In the genomic region with DNA sequence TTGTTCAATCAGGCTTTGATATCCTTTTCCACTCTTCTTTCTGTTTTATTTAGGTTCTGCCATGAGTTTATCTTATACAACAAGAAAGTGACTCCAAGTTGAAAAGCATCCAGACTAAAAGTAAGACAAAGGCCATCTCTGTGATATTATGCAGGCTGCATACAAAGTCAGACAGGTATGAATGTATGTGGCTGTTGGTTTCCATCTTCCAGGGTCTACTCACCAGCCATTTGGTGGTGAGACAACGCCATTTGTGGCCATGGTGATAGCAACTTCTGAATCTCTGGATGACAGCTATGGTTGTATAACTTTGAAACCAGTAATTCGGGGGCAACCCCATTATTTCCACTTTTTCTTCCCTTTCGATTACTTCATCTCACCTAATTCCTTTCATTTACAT, we compare ENCODE assay signal across 21 cellular contexts. TPM values are rescaled to one million over a fixed set of nuclear protein-coding genes. Genes with fewer than 3 reads are reported as not detected.
A peak's percentile ranks its signal among the peaks of the same experiment; 100 is the strongest.
DNase-seq lines count a peak whose midpoint lies in the region; ATAC-seq, FAIRE-seq and TF ChIP-seq lines count a peak whose summit lies in the region.
"Had no signal": no experiment of that assay in that cellular context is flagged by ENCODE, and none has a peak within 500 bp of the region (broad histone marks: within the 10 kb centered on the region; RNA-seq: fewer than 3 reads in every experiment).

No MANE protein-coding gene starts in this region.

- no peaks in the 10 kb centered on the region for H3K9me3 Mint-ChIP-seq in activated T-cell treated with anti-CD3 and anti-CD28 coated beads, Interleukin-2, amount 50 U/mL, for 72 hours
- no peaks in the 10 kb centered on the region for H3K9me3 Mint-ChIP-seq in astrocyte (ENCODE audit: unreplicated experiment)
- no peaks in the 10 kb centered on the region for H3K9me3 Mint-ChIP-seq in effector memory CD8-positive, alpha-beta T cell
- H3K9me3 Mint-ChIP-seq: CD4-positive, alpha-beta T cell; HFFc6 had no signal

- H3K4me3 ChIP-seq in astrocyte (ENCODE audit: insufficient read depth, low read depth, low read length) (no peak overlapping the region), right cardiac atrium (ENCODE audit: low read length) (no peak overlapping the region)
- H3K4me3 ChIP-seq: A549, K562 had no signal

- intact Hi-C loops in right cardiac atrium (cut with DNase I) = no loop called here

- no peak overlapping the region for H2AFZ ChIP-seq in astrocyte (ENCODE audit: low read depth, low read length)

- peaks cover 8% of the 10 kb centered on the region for H3K4me1 Mint-ChIP-seq in activated T-cell treated with anti-CD3 and anti-CD28 coated beads, Interleukin-2, amount 50 U/mL, for 72 hours (ENCODE audit: low read depth)
- no peaks in the 10 kb centered on the region for H3K4me1 Mint-ChIP-seq in astrocyte (ENCODE audit: low read depth, unreplicated experiment)
- H3K4me1 Mint-ChIP-seq in effector memory CD8-positive, alpha-beta T cell (ENCODE audit: low read depth in 2 of 2) = no peaks in the 10 kb centered on the region

- no peak overlapping the region for H3K9ac ChIP-seq in astrocyte (ENCODE audit: low read length)

- no peak for DNase-seq in activated T-cell treated with anti-CD3 and anti-CD28 coated beads, Interleukin-2, amount 50 U/mL, for 72 hours
- DNase-seq in activated T-cell treated with anti-CD3 and anti-CD28 coated beads for 4 hours = no peak
- no peak for DNase-seq in GM18507 (ENCODE audit: extremely low spot score, insufficient read length, low read depth)
- no peak for DNase-seq in astrocyte (ENCODE audit: low read depth)
- DNase-seq in right cardiac atrium = no peak
- no peak for DNase-seq in 8988T
- no peak for DNase-seq in effector memory CD8-positive, alpha-beta T cell
- DNase-seq: AML-193; Caco-2; CD4-positive, alpha-beta T cell; GDM1; GOT3; H7; HFFc6; IMR-90 had no signal

- no peaks in the 10 kb centered on the region for H4K20me1 ChIP-seq in astrocyte (ENCODE audit: insufficient read depth, low read length)

- no peaks in the 10 kb centered on the region for H3K9me3 ChIP-seq in astrocyte (ENCODE audit: insufficient read depth, low read depth, low read length)
- H3K9me3 ChIP-seq in right cardiac atrium (ENCODE audit: control insufficient read depth, low read length) = no peaks in the 10 kb centered on the region
- H3K9me3 ChIP-seq: A549, Caco-2 had no signal

- FAIRE-seq in GM18507 (lab: Jason Lieb, UNC) = peak; percentile 5
- peak; percentile 81 for FAIRE-seq in astrocyte (lab: Jason Lieb, UNC)
- FAIRE-seq: D721Med, HTR-8/SVneo, K562 had no signal

- H3K27ac Mint-ChIP-seq in activated T-cell treated with anti-CD3 and anti-CD28 coated beads, Interleukin-2, amount 50 U/mL, for 72 hours = no peak overlapping the region
- no peak overlapping the region for H3K27ac Mint-ChIP-seq in astrocyte (ENCODE audit: unreplicated experiment)
- H3K27ac Mint-ChIP-seq in effector memory CD8-positive, alpha-beta T cell = no peak overlapping the region
- H3K27ac Mint-ChIP-seq: CD4-positive, alpha-beta T cell; HFFc6 had no signal

- no peak overlapping the region for H3K27ac ChIP-seq in astrocyte (ENCODE audit: low read depth, low read length)
- no peak overlapping the region for H3K27ac ChIP-seq in right cardiac atrium (ENCODE audit: low read length)
- H3K27ac ChIP-seq: A549, C4-2B had no signal

- H3K4me1 ChIP-seq in astrocyte (ENCODE audit: insufficient read depth, low read length) (no peaks in the 10 kb centered on the region), right cardiac atrium (ENCODE audit: control insufficient read depth, insufficient read depth, low read length) (no peaks in the 10 kb centered on the region)
- H3K4me1 ChIP-seq: A549, Caco-2 had no signal

- no peaks in the 10 kb centered on the region for H3K79me2 ChIP-seq in astrocyte (ENCODE audit: insufficient read depth, low read length)

- peak; percentile 61 to 74 for ATAC-seq in activated T-cell treated with anti-CD3 and anti-CD28 coated beads, Interleukin-2, amount 50 U/mL, for 72 hours (replicated peaks in 1 of 2)
- ATAC-seq in right cardiac atrium = no peak
- ATAC-seq in effector memory CD8-positive, alpha-beta T cell (replicated peaks) = no peak
- ATAC-seq: A549, HCT116, K562 had no signal

- H3K27me3 Mint-ChIP-seq in activated T-cell treated with anti-CD3 and anti-CD28 coated beads, Interleukin-2, amount 50 U/mL, for 72 hours (ENCODE audit: low read depth) = peaks cover 24% of the 10 kb centered on the region
- peaks cover 2% of the 10 kb centered on the region for H3K27me3 Mint-ChIP-seq in astrocyte (ENCODE audit: low read depth, unreplicated experiment)
- peaks cover 0 to 5% of the 10 kb centered on the region in 2 donors for H3K27me3 Mint-ChIP-seq in effector memory CD8-positive, alpha-beta T cell

- H3K36me3 ChIP-seq in astrocyte (ENCODE audit: insufficient read depth, low read length) = no peaks in the 10 kb centered on the region

- 95% methylated on average over 3 of the region's 3 CpGs for WGBS in right cardiac atrium

- no peak for TF ChIP-seq CTCF in astrocyte (IDR thresholded peaks at IDR 0.05; ENCODE audit: insufficient read depth, low read depth, low read length)

- H3K4me2 ChIP-seq in astrocyte (ENCODE audit: low read length) = no peak overlapping the region
- H3K4me2 ChIP-seq: A549 had no signal

- H3K36me3 Mint-ChIP-seq in activated T-cell treated with anti-CD3 and anti-CD28 coated beads, Interleukin-2, amount 50 U/mL, for 72 hours (ENCODE audit: insufficient read depth in 2 of 2) = no peaks in the 10 kb centered on the region
- no peaks in the 10 kb centered on the region for H3K36me3 Mint-ChIP-seq in astrocyte (ENCODE audit: low read depth, unreplicated experiment)
- no peaks in the 10 kb centered on the region for H3K36me3 Mint-ChIP-seq in effector memory CD8-positive, alpha-beta T cell (ENCODE audit: insufficient read depth)

- H3K4me3 Mint-ChIP-seq in activated T-cell treated with anti-CD3 and anti-CD28 coated beads, Interleukin-2, amount 50 U/mL, for 72 hours = no peak overlapping the region
- no peak overlapping the region for H3K4me3 Mint-ChIP-seq in astrocyte (ENCODE audit: unreplicated experiment)
- no peak overlapping the region for H3K4me3 Mint-ChIP-seq in effector memory CD8-positive, alpha-beta T cell
- H3K4me3 Mint-ChIP-seq: CD4-positive, alpha-beta T cell; HFFc6 had no signal

- H3K27me3 ChIP-seq in astrocyte (ENCODE audit: insufficient read depth, low read length) (no peaks in the 10 kb centered on the region), right cardiac atrium (ENCODE audit: control insufficient read depth, insufficient read depth) (no peaks in the 10 kb centered on the region)

RNA-seq across cellular contexts. Expression of gene MSL3, which starts 17.2 kb away (rescaled TPM):
- 100 to 1,000 TPM; 101 TPM for total RNA-seq in activated T-cell treated with anti-CD3 and anti-CD28 coated beads, Interleukin-2, amount 50 U/mL, for 72 hours
- 24.8 and 29.2 TPM in 2 replicates for total RNA-seq in astrocyte
- total RNA-seq in right cardiac atrium = 10 to 100 TPM; 10.1 to 14.9 (median 13.5) TPM
- polyA plus RNA-seq in right cardiac atrium = 11.4 TPM

Comparison
In these comparisons a context has a peak if more than half of its experiments do, and no peak if none do; other contexts are left out.
1. ATAC-seq: peak in activated T-cell treated with anti-CD3 and anti-CD28 coated beads, Interleukin-2, amount 50 U/mL, for 72 hours (2 of 2); none in right cardiac atrium (0 of 2) and effector memory CD8-positive, alpha-beta T cell (single experiment).